31 cellular contexts compared by ENCODE assay signal in the genomic region with DNA sequence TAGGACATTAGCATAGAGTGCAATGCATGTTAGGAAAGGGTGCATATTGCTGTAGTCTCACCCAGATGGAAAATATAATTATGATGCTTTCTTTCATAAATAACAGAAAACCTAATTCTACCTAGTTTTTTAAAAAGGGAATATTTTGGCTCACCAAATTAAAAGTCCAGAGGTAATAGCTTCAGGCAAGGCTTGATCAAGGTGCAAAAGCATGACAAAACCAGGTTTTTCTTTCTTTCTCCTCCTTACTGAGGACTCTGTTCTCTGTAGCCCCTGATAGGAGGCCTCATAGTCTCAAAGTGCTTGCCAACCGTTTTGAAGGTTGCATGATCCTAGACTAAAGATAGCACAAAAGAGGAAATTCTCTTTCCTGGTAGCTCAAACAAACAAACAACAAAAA.
"Had no signal": no experiment of that assay in that cellular context is flagged by ENCODE, and none has a peak within 500 bp of the region (broad histone marks: within the 10 kb centered on the region; RNA-seq: fewer than 3 reads in every experiment).

No MANE protein-coding gene starts in this region.

- H3K27ac ChIP-seq: left lung, lower lobe of right lung, pancreas, prostate gland, sigmoid colon, spleen, suprapubic skin, thoracic aorta, tibial artery, upper lobe of right lung had no signal

- H3K4me3 ChIP-seq: left lung, lower lobe of right lung, pancreas, prostate gland, sigmoid colon, spleen, suprapubic skin, thoracic aorta, tibial artery, upper lobe of right lung had no signal

- H3K4me1 ChIP-seq: left lung, lower lobe of right lung, prostate gland, sigmoid colon, spleen, suprapubic skin, tibial artery, upper lobe of right lung had no signal

- DNase-seq: hypothalamus; immature natural killer cell; kidney; left colon; left lung; lower lobe of right lung; mammary epithelial cell; mesenchymal stem cell; naive thymus-derived CD8-positive, alpha-beta T cell; nucleus accumbens; pancreas; posterior cingulate gyrus; retina; right cardiac atrium; sigmoid colon; small intestine; spleen; stimulated activated CD4-positive, alpha-beta T cell treated with anti-CD3 and anti-CD28 coated beads, Interleukin-4, amount 100 ng/mL, for 24 hours; stimulated activated naive CD4-positive, alpha-beta T cell; tibial artery; trophoblast cell; upper lobe of right lung had no signal

- ATAC-seq: left colon; left lung; lower lobe of right lung; naive thymus-derived CD8-positive, alpha-beta T cell; pancreas; right cardiac atrium; stimulated activated effector memory CD8-positive, alpha-beta T cell treated with anti-CD3 and anti-CD28 coated beads, Interleukin-12 subunit alpha, Interleukin-12 subunit beta, amount 100 ng/mL, for 72 hours; upper lobe of right lung had no signal

- H3K36me3 Mint-ChIP-seq: immature natural killer cell; naive thymus-derived CD8-positive, alpha-beta T cell; stimulated activated effector memory CD8-positive, alpha-beta T cell treated with anti-CD3 and anti-CD28 coated beads, Interleukin-12 subunit alpha, Interleukin-12 subunit beta, amount 100 ng/mL, for 72 hours had no signal

- H3K9me3 ChIP-seq: left lung, lower lobe of right lung, pancreas, prostate gland, sigmoid colon, spleen, suprapubic skin, thoracic aorta, tibial artery, upper lobe of right lung had no signal

- H3K4me1 Mint-ChIP-seq: immature natural killer cell; naive thymus-derived CD8-positive, alpha-beta T cell; neural crest cell; stimulated activated effector memory CD8-positive, alpha-beta T cell treated with anti-CD3 and anti-CD28 coated beads, Interleukin-12 subunit alpha, Interleukin-12 subunit beta, amount 100 ng/mL, for 72 hours had no signal

- H3K27me3 ChIP-seq: left lung, pancreas, sigmoid colon, spleen, suprapubic skin, tibial artery, upper lobe of right lung had no signal

- H3K9me3 Mint-ChIP-seq: nephron; neural crest cell; stimulated activated naive CD8-positive, alpha-beta T cell treated with anti-CD3 and anti-CD28 coated beads, Interleukin-15, Interleukin-2, amounts not matched to agents 100 ng/mL and 50 ng/mL, for 24 hours had no signal

- H3K27ac Mint-ChIP-seq: immature natural killer cell; naive thymus-derived CD8-positive, alpha-beta T cell; nephron; stimulated activated effector memory CD8-positive, alpha-beta T cell treated with anti-CD3 and anti-CD28 coated beads, Interleukin-12 subunit alpha, Interleukin-12 subunit beta, amount 100 ng/mL, for 72 hours; stimulated activated naive CD8-positive, alpha-beta T cell treated with anti-CD3 and anti-CD28 coated beads, Interleukin-15, Interleukin-2, amounts not matched to agents 100 ng/mL and 50 ng/mL, for 24 hours had no signal

- H3K4me3 Mint-ChIP-seq: immature natural killer cell; naive thymus-derived CD8-positive, alpha-beta T cell; nephron; neural crest cell; stimulated activated effector memory CD8-positive, alpha-beta T cell treated with anti-CD3 and anti-CD28 coated beads, Interleukin-12 subunit alpha, Interleukin-12 subunit beta, amount 100 ng/mL, for 72 hours; stimulated activated naive CD8-positive, alpha-beta T cell treated with anti-CD3 and anti-CD28 coated beads, Interleukin-15, Interleukin-2, amounts not matched to agents 100 ng/mL and 50 ng/mL, for 24 hours had no signal

- H3K36me3 ChIP-seq: left lung, lower lobe of right lung, pancreas, prostate gland, sigmoid colon, spleen, suprapubic skin, thoracic aorta, tibial artery, upper lobe of right lung had no signal

- FAIRE-seq: islet of Langerhans, kidney, pancreas, small intestine, urothelium cell line had no signal

- H3K27me3 Mint-ChIP-seq: naive thymus-derived CD8-positive, alpha-beta T cell; stimulated activated naive CD8-positive, alpha-beta T cell treated with anti-CD3 and anti-CD28 coated beads, Interleukin-15, Interleukin-2, amounts not matched to agents 100 ng/mL and 50 ng/mL, for 24 hours had no signal
